Comparison of ENCODE assay signal across 19 cellular contexts in the genomic region with DNA sequence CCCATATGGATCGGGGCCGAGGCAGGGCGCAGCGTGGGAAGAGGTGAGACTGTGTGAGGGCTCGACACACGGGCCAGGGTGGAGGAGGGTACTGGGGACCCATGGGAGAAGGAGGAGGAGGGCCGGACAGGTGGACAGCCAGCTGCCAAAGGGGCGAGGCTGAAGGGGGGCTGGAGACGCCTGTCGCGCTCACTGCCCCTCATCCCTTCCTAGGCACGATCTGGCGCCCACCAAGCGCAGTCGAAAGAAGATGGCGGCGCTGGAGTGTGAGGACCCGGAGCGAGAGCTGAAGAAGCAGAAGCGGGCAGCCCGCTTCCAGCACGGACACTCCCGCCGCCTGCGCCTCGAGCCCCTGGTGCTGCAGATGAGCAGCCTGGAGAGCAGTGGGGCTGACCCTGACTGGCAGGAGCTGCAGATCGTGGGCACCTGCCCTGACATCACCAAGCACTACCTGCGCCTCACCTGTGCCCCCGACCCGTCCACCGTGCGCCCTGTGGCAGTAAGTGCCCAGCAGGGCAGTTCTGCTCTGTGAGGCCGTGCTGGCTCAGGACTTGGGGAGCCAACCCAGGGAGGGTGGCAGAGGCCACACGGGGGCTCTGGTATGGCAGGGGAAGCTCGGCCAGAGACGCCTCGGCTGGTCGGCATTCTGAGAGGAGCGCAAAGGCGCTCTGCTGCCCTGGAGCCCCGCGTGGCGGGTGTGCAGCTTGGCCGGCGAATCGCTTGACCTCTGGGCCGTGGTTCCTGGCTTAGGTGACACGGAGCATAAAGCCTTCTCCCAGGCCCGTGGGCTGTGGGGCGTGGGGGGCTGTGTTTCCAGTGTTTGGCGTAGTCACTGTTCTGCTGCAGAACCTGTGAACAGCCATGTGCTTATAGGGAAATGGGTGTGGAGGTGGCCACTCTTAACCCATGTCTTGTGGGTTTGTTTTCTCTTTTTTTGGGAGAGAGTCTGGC. TPM values are rescaled to one million over a fixed set of nuclear protein-coding genes. Genes with fewer than 3 reads are reported as not detected.
DNase-seq lines count a peak whose midpoint lies in the region; ATAC-seq, FAIRE-seq and TF ChIP-seq lines count a peak whose summit lies in the region.
"Had no signal": no experiment of that assay in that cellular context is flagged by ENCODE, and none has a peak within 500 bp of the region (broad histone marks: within the 10 kb centered on the region; RNA-seq: fewer than 3 reads in every experiment).

No MANE protein-coding gene starts in this region.

- no peaks in the 10 kb centered on the region for H3K36me3 ChIP-seq in neural progenitor cell

- TF ChIP-seq CTCF in neural progenitor cell (IDR thresholded peaks at IDR 0.05) = no peak

- no peak overlapping the region for H3K9ac ChIP-seq in neural progenitor cell

- H3K79me2 ChIP-seq in neural progenitor cell (ENCODE audit: low read depth) = peaks cover 18% of the 10 kb centered on the region

- no peaks in the 10 kb centered on the region for H3K27me3 Mint-ChIP-seq in central memory CD8-positive, alpha-beta T cell
- no peaks in the 10 kb centered on the region for H3K27me3 Mint-ChIP-seq in natural killer cell treated with Interleukin-12 subunit alpha and Interleukin-12 subunit beta and Interleukin-15 and Interleukin-18, amount 100 ng/mL, for 72 hours
- H3K27me3 Mint-ChIP-seq in neural progenitor cell (ENCODE audit: insufficient read depth, low read depth) = peaks cover 8% of the 10 kb centered on the region
- H3K27me3 Mint-ChIP-seq: CD4-positive, CD25-positive, alpha-beta regulatory T cell had no signal

- no peak overlapping the region for H2AFZ ChIP-seq in neural progenitor cell (replicated peaks)

- peaks cover 7% of the 10 kb centered on the region for H3F3A ChIP-seq in neural progenitor cell (ENCODE audit: low read depth)

- H3K36me3 Mint-ChIP-seq in central memory CD8-positive, alpha-beta T cell (ENCODE audit: insufficient read depth) = peaks cover 88% of the 10 kb centered on the region
- H3K36me3 Mint-ChIP-seq in natural killer cell treated with Interleukin-12 subunit alpha and Interleukin-12 subunit beta and Interleukin-15 and Interleukin-18, amount 100 ng/mL, for 72 hours = peaks cover 17% of the 10 kb centered on the region
- H3K36me3 Mint-ChIP-seq in neural progenitor cell = peaks cover 29% of the 10 kb centered on the region

- no peak overlapping the region for H3K27ac ChIP-seq in neural progenitor cell
- H3K27ac ChIP-seq: SJCRH30 had no signal

- H3K27me3 ChIP-seq in neural progenitor cell = no peaks in the 10 kb centered on the region
- H3K27me3 ChIP-seq: SJCRH30 had no signal

- no peak overlapping the region for H3K4me3 Mint-ChIP-seq in central memory CD8-positive, alpha-beta T cell
- H3K4me3 Mint-ChIP-seq in natural killer cell treated with Interleukin-12 subunit alpha and Interleukin-12 subunit beta and Interleukin-15 and Interleukin-18, amount 100 ng/mL, for 72 hours = no peak overlapping the region
- no peak overlapping the region for H3K4me3 Mint-ChIP-seq in neural progenitor cell
- H3K4me3 Mint-ChIP-seq: HFFc6 had no signal

- H3K4me1 ChIP-seq in neural progenitor cell = no peaks in the 10 kb centered on the region
- H3K4me1 ChIP-seq: SJCRH30 had no signal

- ATAC-seq in central memory CD8-positive, alpha-beta T cell (replicated peaks; ENCODE audit: extremely low read depth, poor library complexity, severe bottlenecking) = no peak
- no peak for ATAC-seq in natural killer cell treated with Interleukin-12 subunit alpha and Interleukin-12 subunit beta and Interleukin-15 and Interleukin-18, amount 100 ng/mL, for 72 hours
- no peak for ATAC-seq in GM21717 (IDR thresholded peaks at IDR 0.05; ENCODE audit: unreplicated experiment)
- ATAC-seq: PC-3 had no signal

- TF ChIP-seq POLR2A in GM12892 (IDR thresholded peaks at IDR 0.05; ENCODE audit: low read depth, low read length) = peak; percentile 26; the same call in 1 of the 2 replicates

- no peak for FAIRE-seq in GM12892 (lab: Jason Lieb, UNC)

- no peaks in the 10 kb centered on the region for H3K9me3 Mint-ChIP-seq in central memory CD8-positive, alpha-beta T cell
- H3K9me3 Mint-ChIP-seq in natural killer cell treated with Interleukin-12 subunit alpha and Interleukin-12 subunit beta and Interleukin-15 and Interleukin-18, amount 100 ng/mL, for 72 hours = no peaks in the 10 kb centered on the region
- H3K9me3 Mint-ChIP-seq in neural progenitor cell = no peaks in the 10 kb centered on the region
- H3K9me3 Mint-ChIP-seq: HFFc6 had no signal

- H3K4me3 ChIP-seq in neural progenitor cell = no peak overlapping the region
- H3K4me3 ChIP-seq: SJCRH30 had no signal

- no peaks in the 10 kb centered on the region for H3K9me3 ChIP-seq in neural progenitor cell (ENCODE audit: low read depth)
- H3K9me3 ChIP-seq: SJCRH30 had no signal

- H3K4me2 ChIP-seq in neural progenitor cell = no peak overlapping the region

- H3K4me1 Mint-ChIP-seq in central memory CD8-positive, alpha-beta T cell = peaks cover 38% of the 10 kb centered on the region
- H3K4me1 Mint-ChIP-seq in natural killer cell treated with Interleukin-12 subunit alpha and Interleukin-12 subunit beta and Interleukin-15 and Interleukin-18, amount 100 ng/mL, for 72 hours (ENCODE audit: low read depth in 2 of 2) = peaks cover 28 to 33% of the 10 kb centered on the region in 2 donors
- peaks cover 2% of the 10 kb centered on the region for H3K4me1 Mint-ChIP-seq in neural progenitor cell

- H4K20me1 ChIP-seq in neural progenitor cell (ENCODE audit: low read depth) = peaks cover 75% of the 10 kb centered on the region

- H3K27ac Mint-ChIP-seq in central memory CD8-positive, alpha-beta T cell (ENCODE audit: low read depth) = peak overlapping the region; percentile 8
- no peak overlapping the region for H3K27ac Mint-ChIP-seq in natural killer cell treated with Interleukin-12 subunit alpha and Interleukin-12 subunit beta and Interleukin-15 and Interleukin-18, amount 100 ng/mL, for 72 hours
- H3K27ac Mint-ChIP-seq in neural progenitor cell = no peak overlapping the region
- H3K27ac Mint-ChIP-seq: HFFc6 had no signal

- DNase-seq in GM12892 (ENCODE audit: insufficient read length) (no peak), neural progenitor cell (ENCODE audit: low spot score) (no peak), SW 1271 (lab: John Stamatoyannopoulos, UW) (no peak)
- DNase-seq in central memory CD8-positive, alpha-beta T cell (ENCODE audit: low spot score in 2 of 2) = no peak
- peak; percentile 47 for DNase-seq in natural killer cell treated with Interleukin-12 subunit alpha and Interleukin-12 subunit beta and Interleukin-15 and Interleukin-18, amount 100 ng/mL, for 72 hours (ENCODE audit: low spot score)
- DNase-seq: Calu3; CD4-positive, CD25-positive, alpha-beta regulatory T cell; DMS79; GOT3; HFFc6; NCI-H1092; NCI-H146; NCI-H2081; NCI-H510A; NCI-H774; PC-3; SJCRH30 had no signal

RNA-seq across cellular contexts. Expression of a gene that starts 6.9 kb away (rescaled TPM):
- polyA plus RNA-seq in GM12892 (2012; ENCODE audit: missing spikeins) = 0.98 TPM
- 1 to 10 TPM; 6.0 to 9.9 TPM for total RNA-seq in natural killer cell treated with Interleukin-12 subunit alpha and Interleukin-12 subunit beta and Interleukin-15 and Interleukin-18, amount 100 ng/mL, for 72 hours
- total RNA-seq in neural progenitor cell (ENCODE audit: low replicate concordance) = 0.79 and 4.0 TPM in 2 replicates

RNA-seq across cellular contexts. Expression of a gene that starts 7.7 kb away (rescaled TPM):
- polyA plus RNA-seq in GM12892 (2012; ENCODE audit: missing spikeins) = 60.4 TPM
- 100 to 1,000 TPM; 205 to 292 TPM for total RNA-seq in natural killer cell treated with Interleukin-12 subunit alpha and Interleukin-12 subunit beta and Interleukin-15 and Interleukin-18, amount 100 ng/mL, for 72 hours
- total RNA-seq in neural progenitor cell (ENCODE audit: low replicate concordance) = 36.6 and 90.1 TPM in 2 replicates

RNA-seq across cellular contexts. Expression of a gene that starts 16.4 kb away (rescaled TPM):
- 2.4 TPM for polyA plus RNA-seq in GM12892 (2012; ENCODE audit: missing spikeins)
- not detected for total RNA-seq in natural killer cell treated with Interleukin-12 subunit alpha and Interleukin-12 subunit beta and Interleukin-15 and Interleukin-18, amount 100 ng/mL, for 72 hours
- total RNA-seq in neural progenitor cell (ENCODE audit: low replicate concordance) = 1.1 TPM in 1 of 2 replicates, not detected in the other
- total RNA-seq: CD4-positive, CD25-positive, alpha-beta regulatory T cell had no signal
- polyA plus RNA-seq: CD4-positive, CD25-positive, alpha-beta regulatory T cell had no signal

RNA-seq across cellular contexts. Expression of a gene that starts 41.4 kb away (rescaled TPM):
- 1.5 TPM for polyA plus RNA-seq in GM12892 (2012; ENCODE audit: missing spikeins)
- under 1 TPM; 0.31 to 0.73 TPM for total RNA-seq in natural killer cell treated with Interleukin-12 subunit alpha and Interleukin-12 subunit beta and Interleukin-15 and Interleukin-18, amount 100 ng/mL, for 72 hours
- 34.2 and 128 TPM in 2 replicates for total RNA-seq in neural progenitor cell (ENCODE audit: low replicate concordance)
- total RNA-seq: CD4-positive, CD25-positive, alpha-beta regulatory T cell; MCF 10A; SJCRH30 had no signal

RNA-seq across cellular contexts. Expression of a gene that starts 45.9 kb away (rescaled TPM):
- not detected for polyA plus RNA-seq in GM12892 (2012; ENCODE audit: missing spikeins)
- total RNA-seq in natural killer cell treated with Interleukin-12 subunit alpha and Interleukin-12 subunit beta and Interleukin-15 and Interleukin-18, amount 100 ng/mL, for 72 hours = 10 to 100 TPM; 18.4 to 48.0 TPM
- not detected in 2 replicates for total RNA-seq in neural progenitor cell (ENCODE audit: low replicate concordance)
- total RNA-seq: Calu3, HFFc6, MCF 10A, PC-3, SJCRH30 had no signal
